15 cellular contexts compared by ENCODE assay signal in genomic region chr9:137919095-137919465, GRCh38. TPM values are rescaled to one million over a fixed set of nuclear protein-coding genes. Genes with fewer than 3 reads are reported as not detected.
"Had no signal": no experiment of that assay in that cellular context is flagged by ENCODE, and none has a peak within 500 bp of the region (broad histone marks: within the 10 kb centered on the region; RNA-seq: fewer than 3 reads in every experiment).

No MANE protein-coding gene starts in this region.

- ATAC-seq: activated CD4-positive, CD25-positive, alpha-beta regulatory T cell treated with anti-CD3 and anti-CD28 coated beads, Interleukin-2, amount 50 U/mL, for 24 hours had no signal

- DNase-seq: activated CD4-positive, alpha-beta T cell treated with anti-CD3 and anti-CD28 coated beads, Interleukin-2, amount 50 U/mL, for 1 hour; activated naive CD8-positive, alpha-beta T cell treated with anti-CD3 and anti-CD28 coated beads, Interleukin-2, amount 10 ng/mL, durations not matched to agents 7 days and 5 days; kidney glomerular epithelial cell; stimulated activated CD4-positive, alpha-beta T cell treated with anti-CD3 and anti-CD28 coated beads, Interleukin-2, amount 100 ng/mL, for 48 hours; stimulated activated naive CD4-positive, alpha-beta T cell had no signal

- H3K36me3 ChIP-seq: esophagus muscularis mucosa, neutrophil, tibial nerve had no signal

- H3K4me3 Mint-ChIP-seq: activated naive CD8-positive, alpha-beta T cell treated with anti-CD3 and anti-CD28 coated beads, Interleukin-2, amount 10 ng/mL, durations not matched to agents 7 days and 5 days; activated T-helper 1 cell treated with anti-CD3 and anti-CD28 coated beads, Interleukin-12 subunit alpha, Interleukin-12 subunit beta, Interleukin-2, Interleukin-4 antibody, amounts not matched to agents 30 ng/mL and 10 ng/mL and 1 ng/mL, durations not matched to agents 14 hours and 24 hours and 36 hours had no signal

- H3K27ac ChIP-seq: esophagus muscularis mucosa, neutrophil, SK-N-MC, tibial nerve had no signal

- H3K27me3 ChIP-seq: neutrophil, tibial nerve had no signal

- H3K4me1 Mint-ChIP-seq: activated naive CD8-positive, alpha-beta T cell treated with anti-CD3 and anti-CD28 coated beads, Interleukin-2, amount 10 ng/mL, durations not matched to agents 7 days and 5 days had no signal

- H3K36me3 Mint-ChIP-seq: activated naive CD8-positive, alpha-beta T cell treated with anti-CD3 and anti-CD28 coated beads, Interleukin-2, amount 10 ng/mL, durations not matched to agents 7 days and 5 days had no signal

- H3K4me3 ChIP-seq: esophagus muscularis mucosa, SK-N-MC, tibial nerve had no signal

- H3K9me3 ChIP-seq: esophagus muscularis mucosa, neutrophil, tibial nerve had no signal

- H3K9me3 Mint-ChIP-seq: activated naive CD8-positive, alpha-beta T cell treated with anti-CD3 and anti-CD28 coated beads, Interleukin-2, amount 10 ng/mL, durations not matched to agents 7 days and 5 days; activated T-helper 1 cell treated with anti-CD3 and anti-CD28 coated beads, Interleukin-12 subunit alpha, Interleukin-12 subunit beta, Interleukin-2, Interleukin-4 antibody, amounts not matched to agents 30 ng/mL and 10 ng/mL and 1 ng/mL, durations not matched to agents 14 hours and 24 hours and 36 hours had no signal

- H3K27ac Mint-ChIP-seq: activated naive CD8-positive, alpha-beta T cell treated with anti-CD3 and anti-CD28 coated beads, Interleukin-2, amount 10 ng/mL, durations not matched to agents 7 days and 5 days; activated T-helper 1 cell treated with anti-CD3 and anti-CD28 coated beads, Interleukin-12 subunit alpha, Interleukin-12 subunit beta, Interleukin-2, Interleukin-4 antibody, amounts not matched to agents 30 ng/mL and 10 ng/mL and 1 ng/mL, durations not matched to agents 14 hours and 24 hours and 36 hours had no signal

RNA-seq across cellular contexts. Expression of gene CACNA1B, which starts 41.5 kb away (rescaled TPM):
- total RNA-seq: activated CD8-positive, alpha-beta memory T cell treated with anti-CD3 and anti-CD28 coated beads for 36 hours; activated naive CD8-positive, alpha-beta T cell treated with anti-CD3 and anti-CD28 coated beads, Interleukin-2, amount 10 ng/mL, durations not matched to agents 7 days and 5 days; activated T-helper 1 cell treated with anti-CD3 and anti-CD28 coated beads, Interleukin-12 subunit alpha, Interleukin-12 subunit beta, Interleukin-2, Interleukin-4 antibody, amounts not matched to agents 30 ng/mL and 10 ng/mL and 1 ng/mL, durations not matched to agents 14 hours and 24 hours and 36 hours; lower leg skin; mesenteric fat pad; subcutaneous adipose tissue had no signal
